In genomic region chr17:51640108-51640622, GRCh38 we compare ENCODE assay signal across 1 cellular context.
TF ChIP-seq lines count a peak whose summit lies in the region.

No MANE protein-coding gene starts in this region.

TF ChIP-seq in HEK293, 187 proteins besides CTCF, POLR2A, EP300 and RAD21 (continued from another document and continues in another):
- TF ChIP-seq HIC1 (tag by site-specific recombination; IDR thresholded peaks at IDR 0.05) = no peak
- no peak for TF ChIP-seq AEBP2 (tag by site-specific recombination; IDR thresholded peaks at IDR 0.05; ENCODE audit: borderline replicate concordance)
- no peak for TF ChIP-seq ZNF239 (tag by site-specific recombination; IDR thresholded peaks at IDR 0.05)
- no peak for TF ChIP-seq ZNF175 (tag by site-specific recombination; IDR thresholded peaks at IDR 0.05)
- peak; percentile 21; the same call in 1 of the 2 replicates for TF ChIP-seq ZBTB8A (tag by site-specific recombination; IDR thresholded peaks at IDR 0.05)
- TF ChIP-seq ZNF654 (tag by site-specific recombination; IDR thresholded peaks at IDR 0.05; ENCODE audit: low read depth) = peak; percentile 34
- TF ChIP-seq ZFP41 (tag by site-specific recombination; IDR thresholded peaks at IDR 0.05; ENCODE audit: borderline replicate concordance) = no peak
- TF ChIP-seq ZNF692 (tag by site-specific recombination; IDR thresholded peaks at IDR 0.05) = peak; percentile 68
- no peak for TF ChIP-seq BCL11A (tag by site-specific recombination; IDR thresholded peaks at IDR 0.05; ENCODE audit: low read depth)
- no peak for TF ChIP-seq ZSCAN18 (tag by site-specific recombination; IDR thresholded peaks at IDR 0.05)
- no peak for TF ChIP-seq GLIS2 (tag by site-specific recombination; IDR thresholded peaks at IDR 0.05)
- peak; percentile 46; the same call in 1 of the 2 replicates for TF ChIP-seq SP3 (tag by site-specific recombination; IDR thresholded peaks at IDR 0.05)
- no peak for TF ChIP-seq ZNF274 (IDR thresholded peaks at IDR 0.05; ENCODE audit: low read length)
- TF ChIP-seq ZNF274 (tag by site-specific recombination; IDR thresholded peaks at IDR 0.05; ENCODE audit: borderline replicate concordance) = no peak
- no peak for TF ChIP-seq ZNF169 (tag by site-specific recombination; IDR thresholded peaks at IDR 0.05)
- TF ChIP-seq ZNF248 (tag by site-specific recombination; IDR thresholded peaks at IDR 0.05) = no peak
- no peak for TF ChIP-seq ZNF223 (tag by site-specific recombination; IDR thresholded peaks at IDR 0.05)
- TF ChIP-seq ZNF354C (tag by site-specific recombination; IDR thresholded peaks at IDR 0.05; ENCODE audit: borderline replicate concordance, low read depth) = no peak
- no peak for TF ChIP-seq ZNF362 (tag by site-specific recombination; IDR thresholded peaks at IDR 0.05)
- TF ChIP-seq ZNF555 (tag by site-specific recombination; conservative IDR thresholded peaks at IDR 0.05) = no peak
- TF ChIP-seq ZNF488 (tag by site-specific recombination; IDR thresholded peaks at IDR 0.05) = no peak
- no peak for TF ChIP-seq ZNF792 (tag by site-specific recombination; IDR thresholded peaks at IDR 0.05)
- TF ChIP-seq ATF2 (tag by site-specific recombination; IDR thresholded peaks at IDR 0.05; ENCODE audit: low read depth) = peak; percentile 44
- TF ChIP-seq ZNF596 (tag by site-specific recombination; IDR thresholded peaks at IDR 0.05) = no peak
- peak; percentile 66 for TF ChIP-seq ZNF398 (tag by site-specific recombination; IDR thresholded peaks at IDR 0.05)
- no peak for TF ChIP-seq ZNF37A (tag by site-specific recombination; IDR thresholded peaks at IDR 0.05)
- peak; percentile 41 for TF ChIP-seq ZNF335 (tag by site-specific recombination; conservative IDR thresholded peaks at IDR 0.05)
- no peak for TF ChIP-seq ZNF280D (tag by site-specific recombination; IDR thresholded peaks at IDR 0.05)
- no peak for TF ChIP-seq GLI4 (tag by site-specific recombination; IDR thresholded peaks at IDR 0.05)
- no peak for TF ChIP-seq MEIS1 (CRISPR knock-in tag; IDR thresholded peaks at IDR 0.05; ENCODE audit: borderline replicate concordance)
- no peak for TF ChIP-seq GLI2 (tag by site-specific recombination; IDR thresholded peaks at IDR 0.05; ENCODE audit: borderline replicate concordance, low read depth)
- no peak for TF ChIP-seq ZNF747 (tag by site-specific recombination; IDR thresholded peaks at IDR 0.05)
- TF ChIP-seq ZBTB11 (tag by site-specific recombination; conservative IDR thresholded peaks at IDR 0.05; ENCODE audit: low read depth) = no peak
- no peak for TF ChIP-seq KLF1 (tag by site-specific recombination; IDR thresholded peaks at IDR 0.05)
- no peak for TF ChIP-seq ZNF391 (tag by site-specific recombination; IDR thresholded peaks at IDR 0.05; ENCODE audit: borderline replicate concordance, low read depth)
- no peak; the same call in none of the 2 replicates for TF ChIP-seq ZEB2 (tag by site-specific recombination; IDR thresholded peaks at IDR 0.05)
